ENCODE assay signal across 1 cellular context in the genomic region with DNA sequence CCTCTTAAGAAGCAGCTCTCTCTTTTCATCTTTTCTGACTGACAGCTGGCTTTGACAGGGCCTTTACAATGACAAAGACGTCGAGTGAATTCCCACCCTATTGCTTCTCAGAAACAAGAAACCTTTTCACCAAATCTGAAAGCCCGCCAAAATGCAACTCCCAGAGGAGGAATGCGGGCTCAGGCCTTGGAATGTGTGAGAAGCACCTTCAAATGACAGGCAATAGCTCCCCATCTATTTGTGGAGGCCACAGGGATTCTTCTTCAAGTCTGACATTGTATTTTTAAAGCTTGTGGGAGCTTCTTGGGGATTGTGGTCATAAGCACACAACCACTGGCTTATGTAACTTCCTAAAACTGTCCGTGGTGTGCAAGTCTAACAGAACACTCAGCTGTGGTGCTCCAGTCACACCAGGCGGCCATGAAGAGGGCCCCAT.
TF ChIP-seq lines count a peak whose summit lies in the region.

No MANE protein-coding gene starts in this region.

TF ChIP-seq in GM23338, 12 proteins besides CTCF, POLR2A, EP300 and RAD21 (continued from another document):
- TF ChIP-seq, protein P1, sequence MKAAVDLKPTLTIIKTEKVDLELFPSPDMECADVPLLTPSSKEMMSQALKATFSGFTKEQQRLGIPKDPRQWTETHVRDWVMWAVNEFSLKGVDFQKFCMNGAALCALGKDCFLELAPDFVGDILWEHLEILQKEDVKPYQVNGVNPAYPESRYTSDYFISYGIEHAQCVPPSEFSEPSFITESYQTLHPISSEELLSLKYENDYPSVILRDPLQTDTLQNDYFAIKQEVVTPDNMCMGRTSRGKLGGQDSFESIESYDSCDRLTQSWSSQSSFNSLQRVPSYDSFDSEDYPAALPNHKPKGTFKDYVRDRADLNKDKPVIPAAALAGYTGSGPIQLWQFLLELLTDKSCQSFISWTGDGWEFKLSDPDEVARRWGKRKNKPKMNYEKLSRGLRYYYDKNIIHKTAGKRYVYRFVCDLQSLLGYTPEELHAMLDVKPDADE (IDR thresholded peaks at IDR 0.05), result no peak
- TF ChIP-seq EZH2phosphoT487 (IDR thresholded peaks at IDR 0.05; ENCODE audit: unreplicated experiment) (no peak), EZH2 (IDR thresholded peaks at IDR 0.05; ENCODE audit: low read depth, unreplicated experiment) (no peak), CREB1 (CRISPR knock-in tag; IDR thresholded peaks at IDR 0.05; ENCODE audit: low read depth) (no peak), STAT1 (IDR thresholded peaks at IDR 0.05; ENCODE audit: unreplicated experiment) (no peak), ZNF114 (CRISPR knock-in tag; IDR thresholded peaks at IDR 0.05) (no peak)
- TF ChIP-seq, protein P2, sequence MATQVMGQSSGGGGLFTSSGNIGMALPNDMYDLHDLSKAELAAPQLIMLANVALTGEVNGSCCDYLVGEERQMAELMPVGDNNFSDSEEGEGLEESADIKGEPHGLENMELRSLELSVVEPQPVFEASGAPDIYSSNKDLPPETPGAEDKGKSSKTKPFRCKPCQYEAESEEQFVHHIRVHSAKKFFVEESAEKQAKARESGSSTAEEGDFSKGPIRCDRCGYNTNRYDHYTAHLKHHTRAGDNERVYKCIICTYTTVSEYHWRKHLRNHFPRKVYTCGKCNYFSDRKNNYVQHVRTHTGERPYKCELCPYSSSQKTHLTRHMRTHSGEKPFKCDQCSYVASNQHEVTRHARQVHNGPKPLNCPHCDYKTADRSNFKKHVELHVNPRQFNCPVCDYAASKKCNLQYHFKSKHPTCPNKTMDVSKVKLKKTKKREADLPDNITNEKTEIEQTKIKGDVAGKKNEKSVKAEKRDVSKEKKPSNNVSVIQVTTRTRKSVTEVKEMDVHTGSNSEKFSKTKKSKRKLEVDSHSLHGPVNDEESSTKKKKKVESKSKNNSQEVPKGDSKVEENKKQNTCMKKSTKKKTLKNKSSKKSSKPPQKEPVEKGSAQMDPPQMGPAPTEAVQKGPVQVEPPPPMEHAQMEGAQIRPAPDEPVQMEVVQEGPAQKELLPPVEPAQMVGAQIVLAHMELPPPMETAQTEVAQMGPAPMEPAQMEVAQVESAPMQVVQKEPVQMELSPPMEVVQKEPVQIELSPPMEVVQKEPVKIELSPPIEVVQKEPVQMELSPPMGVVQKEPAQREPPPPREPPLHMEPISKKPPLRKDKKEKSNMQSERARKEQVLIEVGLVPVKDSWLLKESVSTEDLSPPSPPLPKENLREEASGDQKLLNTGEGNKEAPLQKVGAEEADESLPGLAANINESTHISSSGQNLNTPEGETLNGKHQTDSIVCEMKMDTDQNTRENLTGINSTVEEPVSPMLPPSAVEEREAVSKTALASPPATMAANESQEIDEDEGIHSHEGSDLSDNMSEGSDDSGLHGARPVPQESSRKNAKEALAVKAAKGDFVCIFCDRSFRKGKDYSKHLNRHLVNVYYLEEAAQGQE (IDR thresholded peaks at IDR 0.05; ENCODE audit: unreplicated experiment), result no peak
